ENCODE assay signal across 13 cellular contexts in the genomic region with DNA sequence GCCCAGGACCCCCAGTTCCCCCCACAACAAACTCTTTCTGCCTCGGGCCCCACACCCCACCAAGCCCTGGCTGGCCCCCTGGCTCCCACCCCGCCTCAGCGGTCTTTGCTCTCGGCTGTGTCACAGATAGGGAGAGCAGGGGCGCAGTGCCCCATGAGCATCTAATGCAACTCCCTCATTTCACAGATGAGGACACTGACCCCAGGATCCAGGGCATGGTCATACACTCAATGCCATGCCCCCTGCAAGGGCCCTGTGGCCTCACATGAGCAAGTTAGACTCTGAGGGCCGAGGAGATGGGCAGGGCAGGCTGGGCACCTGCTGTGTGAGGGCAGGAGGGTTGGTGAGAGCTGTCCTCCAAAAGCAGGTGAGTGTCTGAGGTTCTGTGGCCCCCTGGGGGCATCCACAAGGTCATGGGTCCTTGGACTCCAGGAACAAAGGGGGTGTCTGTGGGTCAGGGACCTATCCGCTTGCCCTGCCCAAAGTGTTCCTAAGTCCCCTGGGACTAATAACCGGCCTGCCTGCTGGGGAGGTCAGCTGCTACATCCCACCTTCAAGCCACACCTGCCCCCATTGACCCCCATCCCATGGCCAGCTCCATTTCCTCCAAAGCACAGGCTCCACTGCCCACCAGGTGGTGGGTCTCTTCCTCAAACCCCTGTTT. TPM values are rescaled to one million over a fixed set of nuclear protein-coding genes. Genes with fewer than 3 reads are reported as not detected.
DNase-seq lines count a peak whose midpoint lies in the region; ATAC-seq and TF ChIP-seq lines count a peak whose summit lies in the region.
"Had no signal": no experiment of that assay in that cellular context is flagged by ENCODE, and none has a peak within 500 bp of the region (broad histone marks: within the 10 kb centered on the region; RNA-seq: fewer than 3 reads in every experiment).

No MANE protein-coding gene starts in this region.

- TF ChIP-seq CTCF in PC-9 (conservative IDR thresholded peaks at IDR 0.05) (no peak), MCF 10A (IDR thresholded peaks at IDR 0.05; ENCODE audit: unreplicated experiment) (no peak), sigmoid colon (IDR thresholded peaks at IDR 0.05) (no peak)

- H3K27me3 ChIP-seq in PC-9 (ENCODE audit: insufficient read depth, low read depth) (no peaks in the 10 kb centered on the region), sigmoid colon (no peaks in the 10 kb centered on the region)
- H3K27me3 ChIP-seq: colonic mucosa, upper lobe of left lung had no signal

- H3K9me3 ChIP-seq in PC-9 (ENCODE audit: insufficient read depth, low read depth) (no peaks in the 10 kb centered on the region), sigmoid colon (no peaks in the 10 kb centered on the region)
- H3K9me3 ChIP-seq: colonic mucosa, upper lobe of left lung had no signal

- H3K36me3 ChIP-seq in PC-9 (ENCODE audit: low read depth), result peaks cover 23% of the 10 kb centered on the region
- H3K36me3 ChIP-seq in sigmoid colon, result peaks cover 0 to 19% (median 4%) of the 10 kb centered on the region in 4 donors

- no peak for ATAC-seq in GM21360 (IDR thresholded peaks at IDR 0.05; ENCODE audit: unreplicated experiment)

- H3K9me3 Mint-ChIP-seq in activated CD4-positive, alpha-beta T cell treated with anti-CD3 and anti-CD28 coated beads, Interleukin-2, amount 10 ng/mL, durations not matched to agents 24 days and 14 days, result peaks cover 6% of the 10 kb centered on the region
- peaks cover 7% of the 10 kb centered on the region for H3K9me3 Mint-ChIP-seq in MCF 10A (ENCODE audit: unreplicated experiment)

- H3K4me3 ChIP-seq in PC-9 (peak overlapping the region; percentile 80; the same call in 1 of the 2 replicates), sigmoid colon (no peak overlapping the region)
- H3K4me3 ChIP-seq: colonic mucosa had no signal

- H4K20me1 ChIP-seq in PC-9 (ENCODE audit: insufficient read depth), result peaks cover 22% of the 10 kb centered on the region

- H3K9me2 ChIP-seq in PC-9 (ENCODE audit: insufficient read depth), result no peaks in the 10 kb centered on the region

- CTCF ChIA-PET in PC-9 (lab: Charles Lee) (no interaction called here), MCF 10A (lab: Yijun Ruan, JAX) (interaction anchor here (0.6 to 0.8 kb wide), 3 partner anchors 9 to 393 kb away, joined by 3 to 4 read pairs (median 4); no protein-coding TSS in a partner anchor)

- 85 to 86% methylated on average over 8 of the region's 8 CpGs for WGBS in sigmoid colon, 2 donors

- H3K4me1 ChIP-seq in PC-9 (replicated peaks; ENCODE audit: insufficient read depth), result peaks cover 19% of the 10 kb centered on the region
- H3K4me1 ChIP-seq in sigmoid colon, result peaks cover 0 to 29% (median 15%) of the 10 kb centered on the region in 4 donors

- H3K79me2 ChIP-seq in PC-9 (ENCODE audit: low read depth), result peaks cover 31% of the 10 kb centered on the region

- no peak overlapping the region for H2AFZ ChIP-seq in PC-9

- H3K4me3 Mint-ChIP-seq in activated CD4-positive, alpha-beta T cell treated with anti-CD3 and anti-CD28 coated beads, Interleukin-2, amount 10 ng/mL, durations not matched to agents 24 days and 14 days, result peak overlapping the region; percentile 66
- peak overlapping the region; percentile 89 for H3K4me3 Mint-ChIP-seq in MCF 10A (ENCODE audit: unreplicated experiment)

- H3K27me3 Mint-ChIP-seq in activated CD4-positive, alpha-beta T cell treated with anti-CD3 and anti-CD28 coated beads, Interleukin-2, amount 10 ng/mL, durations not matched to agents 24 days and 14 days, result peaks cover 5% of the 10 kb centered on the region
- no peaks in the 10 kb centered on the region for H3K27me3 Mint-ChIP-seq in MCF 10A (ENCODE audit: insufficient read depth, unreplicated experiment)

- H3K4me2 ChIP-seq in PC-9, result peak overlapping the region; percentile 100; the same call in 1 of the 2 replicates

- peaks cover 47% of the 10 kb centered on the region for H3K36me3 Mint-ChIP-seq in activated CD4-positive, alpha-beta T cell treated with anti-CD3 and anti-CD28 coated beads, Interleukin-2, amount 10 ng/mL, durations not matched to agents 24 days and 14 days (ENCODE audit: low read depth)
- peaks cover 42% of the 10 kb centered on the region for H3K36me3 Mint-ChIP-seq in MCF 10A (ENCODE audit: insufficient read depth, unreplicated experiment)

- no peak for DNase-seq in activated CD4-positive, alpha-beta T cell treated with anti-CD3 and anti-CD28 coated beads, Interleukin-2, amount 10 ng/mL, durations not matched to agents 24 days and 14 days
- no peak for DNase-seq in activated CD4-positive, alpha-beta T cell treated with anti-CD3 and anti-CD28 coated beads for 4 hours
- DNase-seq in PC-9, result peak in 1 of 2 experiments; percentile 4
- no peak for DNase-seq in MCF 10A (ENCODE audit: unreplicated experiment)
- peak; percentile 64 for DNase-seq in sigmoid colon
- no peak for DNase-seq in activated CD8-positive, alpha-beta memory T cell treated with anti-CD3 and anti-CD28 coated beads for 24 hours
- DNase-seq in H4 (ENCODE audit: low spot score), result no peak
- DNase-seq: activated gamma-delta T cell treated with Interleukin-2 at 50 U/mL for 16 hours, colonic mucosa, EL, RPMI8226 had no signal

- POLR2A ChIA-PET in PC-9 (lab: Charles Lee; ENCODE audit: unreplicated experiment) (interaction anchor here (0.6 kb wide), 1 partner anchor 31 kb away, joined by 6 read pairs; no protein-coding TSS in a partner anchor), MCF 10A (lab: Yijun Ruan, JAX) (no interaction called here)

- TF ChIP-seq EP300 in sigmoid colon (IDR thresholded peaks at IDR 0.05), result no peak

- no peak for TF ChIP-seq POLR2A in sigmoid colon (IDR thresholded peaks at IDR 0.05)

- H3K27ac Mint-ChIP-seq in activated CD4-positive, alpha-beta T cell treated with anti-CD3 and anti-CD28 coated beads, Interleukin-2, amount 10 ng/mL, durations not matched to agents 24 days and 14 days, result peak overlapping the region; percentile 75
- peak overlapping the region; percentile 39 for H3K27ac Mint-ChIP-seq in MCF 10A (ENCODE audit: low read depth, unreplicated experiment)

- H3K27ac ChIP-seq in PC-9 (no peak overlapping the region), sigmoid colon (no peak overlapping the region)
- H3K27ac ChIP-seq: colonic mucosa had no signal

- intact Hi-C loops in activated CD4-positive, alpha-beta T cell treated with anti-CD3 and anti-CD28 coated beads, Interleukin-2, amount 10 ng/mL, durations not matched to agents 24 days and 14 days (cut with micrococcal nuclease), result no loop called here
- intact Hi-C loops in PC-9 (cut with micrococcal nuclease; ENCODE audit: unreplicated experiment) (no loop called here), MCF 10A (cut with micrococcal nuclease) (no loop called here), sigmoid colon (cut with DNase I) (no loop called here)

- H3K4me1 Mint-ChIP-seq in activated CD4-positive, alpha-beta T cell treated with anti-CD3 and anti-CD28 coated beads, Interleukin-2, amount 10 ng/mL, durations not matched to agents 24 days and 14 days, result peaks cover 22% of the 10 kb centered on the region
- H3K4me1 Mint-ChIP-seq in MCF 10A (ENCODE audit: insufficient read depth, unreplicated experiment), result peaks cover 11% of the 10 kb centered on the region

- no TSS peak for BruUV-seq in PC-9 (replicated peaks; lab: Mats Ljungman, UMichigan)
- no TSS peak for BruUV-seq in MCF 10A (replicated peaks; lab: Mats Ljungman, UMichigan)

- H3F3A ChIP-seq in PC-9 (ENCODE audit: insufficient read depth, low read depth), result peaks cover 72% of the 10 kb centered on the region; the same call in 1 of the 2 replicates

RNA-seq across cellular contexts. Expression of a gene that starts 2.5 kb away (rescaled TPM):
- total RNA-seq in activated CD4-positive, alpha-beta T cell treated with anti-CD3 and anti-CD28 coated beads, Interleukin-2, amount 10 ng/mL, durations not matched to agents 24 days and 14 days, result 1,352 and 1,382 TPM in 2 replicates
- total RNA-seq in PC-9 (2021) (531 and 695 TPM in 2 replicates), MCF 10A (2022) (1,031 and 1,126 TPM in 2 replicates), sigmoid colon (100 to 1,000 TPM; 159 to 296 (median 216) TPM)
- 100 to 1,000 TPM; 333 to 684 (median 353) TPM for polyA plus RNA-seq in sigmoid colon
- total RNA-seq in H4 (2014; rRNA removed; shearing (Covaris generic)), result 311 and 336 TPM in 2 replicates

RNA-seq across cellular contexts. Expression of a gene that starts 39.0 kb away (rescaled TPM):
- 8.0 and 9.3 TPM in 2 replicates for total RNA-seq in activated CD4-positive, alpha-beta T cell treated with anti-CD3 and anti-CD28 coated beads, Interleukin-2, amount 10 ng/mL, durations not matched to agents 24 days and 14 days
- total RNA-seq in PC-9 (2021) (24.0 and 26.9 TPM in 2 replicates), MCF 10A (2022) (9.6 and 11.3 TPM in 2 replicates), sigmoid colon (10 to 100 TPM; 13.8 to 23.5 (median 16.4) TPM)
- polyA plus RNA-seq in sigmoid colon, result 10 to 100 TPM in 1 of 3 donors, 1 to 10 TPM in 2; 4.8 to 12.5 (median 5.5) TPM
- total RNA-seq in H4 (2014; rRNA removed; shearing (Covaris generic)), result 3.2 and 4.6 TPM in 2 replicates

RNA-seq across cellular contexts. Expression of a gene that starts 57.8 kb away (rescaled TPM):
- 13.4 and 14.8 TPM in 2 replicates for total RNA-seq in activated CD4-positive, alpha-beta T cell treated with anti-CD3 and anti-CD28 coated beads, Interleukin-2, amount 10 ng/mL, durations not matched to agents 24 days and 14 days
- 0.41 and 1.2 TPM in 2 replicates for total RNA-seq in PC-9 (2021)
- not detected in 2 replicates for total RNA-seq in MCF 10A (2022)
- total RNA-seq in sigmoid colon, result under 1 TPM in 2 of 4 donors, not detected in 2; 0.28 to 0.36 TPM
- polyA plus RNA-seq in sigmoid colon, result 10 to 100 TPM in 1 of 3 donors, 1 to 10 TPM in 2; 1.8 to 18.3 (median 5.1) TPM
- total RNA-seq in H4 (2014; rRNA removed; shearing (Covaris generic)), result 0.43 and 1.6 TPM in 2 replicates
